Comparison of ENCODE assay signal across 13 cellular contexts in genomic region chr15:72656014-72656413, GRCh38. TPM values are rescaled to one million over a fixed set of nuclear protein-coding genes. Genes with fewer than 3 reads are reported as not detected.
"Had no signal": no experiment of that assay in that cellular context is flagged by ENCODE, and none has a peak within 500 bp of the region (broad histone marks: within the 10 kb centered on the region; RNA-seq: fewer than 3 reads in every experiment).

No MANE protein-coding gene starts in this region.

RNA-seq across cellular contexts. Expression of gene GOLGA6B, which starts 1.5 kb away (rescaled TPM):
- total RNA-seq: activated B cell treated with CpG ODN at 0.5 μM for 24 hours; activated CD4-positive, alpha-beta memory T cell treated with anti-CD3 and anti-CD28 coated beads for 36 hours; activated CD4-positive, alpha-beta memory T cell treated with anti-CD3 and anti-CD28 coated beads, Interleukin-2, amount 10 ng/mL, durations not matched to agents 7 days and 5 days; activated CD4-positive, alpha-beta T cell treated with anti-CD3 and anti-CD28 coated beads for 36 hours; activated CD4-positive, alpha-beta T cell treated with anti-CD3 and anti-CD28 coated beads, Interleukin-2, amount 10 ng/mL, durations not matched to agents 24 days and 14 days; activated CD4-positive, alpha-beta T cell treated with anti-CD3 and anti-CD28 coated beads, Interleukin-2, amount 10 ng/mL, durations not matched to agents 7 days and 5 days; activated CD8-positive, alpha-beta memory T cell treated with anti-CD3 and anti-CD28 coated beads for 36 hours; activated CD8-positive, alpha-beta memory T cell treated with anti-CD3 and anti-CD28 coated beads, Interleukin-2, amount 10 ng/mL, durations not matched to agents 7 days and 5 days; activated CD8-positive, alpha-beta T cell treated with anti-CD3 and anti-CD28 coated beads for 36 hours; activated CD8-positive, alpha-beta T cell treated with anti-CD3 and anti-CD28 coated beads, Interleukin-2, amount 10 ng/mL, durations not matched to agents 7 days and 5 days; T-helper 1 cell treated with Interleukin-12 subunit alpha and Interleukin-12 subunit beta and Interleukin-4 antibody, amounts not matched to agents 30 ng/mL and 1 ng/mL, for 36 hours; T-helper 2 cell treated with Interferon-gamma antibody and Interleukin-4, amounts not matched to agents 100 ng/mL and 5 ng/mL, for 36 hours had no signal

RNA-seq across cellular contexts. Expression of gene HIGD2B, which starts 30.0 kb away (rescaled TPM):
- total RNA-seq: activated CD4-positive, alpha-beta T cell treated with anti-CD3 and anti-CD28 coated beads for 36 hours; activated CD4-positive, alpha-beta T cell treated with anti-CD3 and anti-CD28 coated beads, Interleukin-2, amount 10 ng/mL, durations not matched to agents 24 days and 14 days; activated CD4-positive, alpha-beta T cell treated with anti-CD3 and anti-CD28 coated beads, Interleukin-2, amount 10 ng/mL, durations not matched to agents 7 days and 5 days; T-helper 2 cell treated with Interferon-gamma antibody and Interleukin-4, amounts not matched to agents 100 ng/mL and 5 ng/mL, for 36 hours; WTC11 had no signal
